Comparison of ENCODE assay signal across 2 cellular contexts in genomic region chr19:48194041-48194871, GRCh38.
TF ChIP-seq lines count a peak whose summit lies in the region.

No MANE protein-coding gene starts in this region.

TF ChIP-seq in SK-N-SH, 30 proteins besides CTCF, POLR2A, EP300 and RAD21 (continued from another document):
- TF ChIP-seq CHD2 (IDR thresholded peaks at IDR 0.05; ENCODE audit: low read length, partially characterized antibody) (no peak), FOXJ3 (CRISPR knock-in tag; IDR thresholded peaks at IDR 0.05) (no peak), REST (IDR thresholded peaks at IDR 0.05; ENCODE audit: low read depth, low read length) (no peak), GATA2 (CRISPR knock-in tag; IDR thresholded peaks at IDR 0.05) (no peak), USF1 (IDR thresholded peaks at IDR 0.05; ENCODE audit: borderline replicate concordance, low read depth) (no peak), RCOR1 (IDR thresholded peaks at IDR 0.05; ENCODE audit: low read length) (no peak), ZBTB33 (IDR thresholded peaks at IDR 0.05; ENCODE audit: borderline replicate concordance, low read depth) (no peak), YY1 (IDR thresholded peaks at IDR 0.05; ENCODE audit: low read depth) (no peak)

TF ChIP-seq in SK-N-SH treated with all-trans-retinoic acid at 6 μM for 48 hours, 23 proteins besides CTCF, POLR2A, EP300 and RAD21 (continued from another document):
- TF ChIP-seq CREB5 (CRISPR knock-in tag; IDR thresholded peaks at IDR 0.05; ENCODE audit: low read depth) (no peak), ZFP3 (CRISPR knock-in tag; IDR thresholded peaks at IDR 0.05) (no peak), GLIS3 (CRISPR knock-in tag; IDR thresholded peaks at IDR 0.05) (no peak), ZNF70 (CRISPR knock-in tag; IDR thresholded peaks at IDR 0.05) (no peak), PPARA (CRISPR knock-in tag; IDR thresholded peaks at IDR 0.05; ENCODE audit: borderline replicate concordance) (no peak), RARB (CRISPR knock-in tag; IDR thresholded peaks at IDR 0.05) (no peak)
- TF ChIP-seq, protein P1, sequence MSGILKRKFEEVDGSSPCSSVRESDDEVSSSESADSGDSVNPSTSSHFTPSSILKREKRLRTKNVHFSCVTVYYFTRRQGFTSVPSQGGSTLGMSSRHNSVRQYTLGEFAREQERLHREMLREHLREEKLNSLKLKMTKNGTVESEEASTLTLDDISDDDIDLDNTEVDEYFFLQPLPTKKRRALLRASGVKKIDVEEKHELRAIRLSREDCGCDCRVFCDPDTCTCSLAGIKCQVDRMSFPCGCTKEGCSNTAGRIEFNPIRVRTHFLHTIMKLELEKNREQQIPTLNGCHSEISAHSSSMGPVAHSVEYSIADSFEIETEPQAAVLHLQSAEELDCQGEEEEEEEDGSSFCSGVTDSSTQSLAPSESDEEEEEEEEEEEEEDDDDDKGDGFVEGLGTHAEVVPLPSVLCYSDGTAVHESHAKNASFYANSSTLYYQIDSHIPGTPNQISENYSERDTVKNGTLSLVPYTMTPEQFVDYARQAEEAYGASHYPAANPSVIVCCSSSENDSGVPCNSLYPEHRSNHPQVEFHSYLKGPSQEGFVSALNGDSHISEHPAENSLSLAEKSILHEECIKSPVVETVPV (CRISPR knock-in tag; IDR thresholded peaks at IDR 0.05) = no peak
